Comparison of ENCODE assay signal across 1 cellular context in genomic region chr4:99624141-99624719, GRCh38.
TF ChIP-seq lines count a peak whose summit lies in the region.

No MANE protein-coding gene starts in this region.

TF ChIP-seq in GM23338, 12 proteins besides CTCF, POLR2A, EP300 and RAD21:
- TF ChIP-seq ETS1 (IDR thresholded peaks at IDR 0.05): no peak
- TF ChIP-seq JUNB (IDR thresholded peaks at IDR 0.05; ENCODE audit: unreplicated experiment): no peak
- TF ChIP-seq CREB1 (CRISPR knock-in tag; IDR thresholded peaks at IDR 0.05; ENCODE audit: low read depth): no peak
- no peak for TF ChIP-seq EZH2 (IDR thresholded peaks at IDR 0.05; ENCODE audit: low read depth, unreplicated experiment)
- no peak for TF ChIP-seq ZNF331 (CRISPR knock-in tag; IDR thresholded peaks at IDR 0.05; ENCODE audit: low read depth)
- TF ChIP-seq POLR2AphosphoS5 (IDR thresholded peaks at IDR 0.05; ENCODE audit: low read depth): no peak
- TF ChIP-seq STAT1 (IDR thresholded peaks at IDR 0.05; ENCODE audit: unreplicated experiment): no peak
- TF ChIP-seq NANOG (IDR thresholded peaks at IDR 0.05; ENCODE audit: borderline replicate concordance): no peak
- TF ChIP-seq, protein P1, sequence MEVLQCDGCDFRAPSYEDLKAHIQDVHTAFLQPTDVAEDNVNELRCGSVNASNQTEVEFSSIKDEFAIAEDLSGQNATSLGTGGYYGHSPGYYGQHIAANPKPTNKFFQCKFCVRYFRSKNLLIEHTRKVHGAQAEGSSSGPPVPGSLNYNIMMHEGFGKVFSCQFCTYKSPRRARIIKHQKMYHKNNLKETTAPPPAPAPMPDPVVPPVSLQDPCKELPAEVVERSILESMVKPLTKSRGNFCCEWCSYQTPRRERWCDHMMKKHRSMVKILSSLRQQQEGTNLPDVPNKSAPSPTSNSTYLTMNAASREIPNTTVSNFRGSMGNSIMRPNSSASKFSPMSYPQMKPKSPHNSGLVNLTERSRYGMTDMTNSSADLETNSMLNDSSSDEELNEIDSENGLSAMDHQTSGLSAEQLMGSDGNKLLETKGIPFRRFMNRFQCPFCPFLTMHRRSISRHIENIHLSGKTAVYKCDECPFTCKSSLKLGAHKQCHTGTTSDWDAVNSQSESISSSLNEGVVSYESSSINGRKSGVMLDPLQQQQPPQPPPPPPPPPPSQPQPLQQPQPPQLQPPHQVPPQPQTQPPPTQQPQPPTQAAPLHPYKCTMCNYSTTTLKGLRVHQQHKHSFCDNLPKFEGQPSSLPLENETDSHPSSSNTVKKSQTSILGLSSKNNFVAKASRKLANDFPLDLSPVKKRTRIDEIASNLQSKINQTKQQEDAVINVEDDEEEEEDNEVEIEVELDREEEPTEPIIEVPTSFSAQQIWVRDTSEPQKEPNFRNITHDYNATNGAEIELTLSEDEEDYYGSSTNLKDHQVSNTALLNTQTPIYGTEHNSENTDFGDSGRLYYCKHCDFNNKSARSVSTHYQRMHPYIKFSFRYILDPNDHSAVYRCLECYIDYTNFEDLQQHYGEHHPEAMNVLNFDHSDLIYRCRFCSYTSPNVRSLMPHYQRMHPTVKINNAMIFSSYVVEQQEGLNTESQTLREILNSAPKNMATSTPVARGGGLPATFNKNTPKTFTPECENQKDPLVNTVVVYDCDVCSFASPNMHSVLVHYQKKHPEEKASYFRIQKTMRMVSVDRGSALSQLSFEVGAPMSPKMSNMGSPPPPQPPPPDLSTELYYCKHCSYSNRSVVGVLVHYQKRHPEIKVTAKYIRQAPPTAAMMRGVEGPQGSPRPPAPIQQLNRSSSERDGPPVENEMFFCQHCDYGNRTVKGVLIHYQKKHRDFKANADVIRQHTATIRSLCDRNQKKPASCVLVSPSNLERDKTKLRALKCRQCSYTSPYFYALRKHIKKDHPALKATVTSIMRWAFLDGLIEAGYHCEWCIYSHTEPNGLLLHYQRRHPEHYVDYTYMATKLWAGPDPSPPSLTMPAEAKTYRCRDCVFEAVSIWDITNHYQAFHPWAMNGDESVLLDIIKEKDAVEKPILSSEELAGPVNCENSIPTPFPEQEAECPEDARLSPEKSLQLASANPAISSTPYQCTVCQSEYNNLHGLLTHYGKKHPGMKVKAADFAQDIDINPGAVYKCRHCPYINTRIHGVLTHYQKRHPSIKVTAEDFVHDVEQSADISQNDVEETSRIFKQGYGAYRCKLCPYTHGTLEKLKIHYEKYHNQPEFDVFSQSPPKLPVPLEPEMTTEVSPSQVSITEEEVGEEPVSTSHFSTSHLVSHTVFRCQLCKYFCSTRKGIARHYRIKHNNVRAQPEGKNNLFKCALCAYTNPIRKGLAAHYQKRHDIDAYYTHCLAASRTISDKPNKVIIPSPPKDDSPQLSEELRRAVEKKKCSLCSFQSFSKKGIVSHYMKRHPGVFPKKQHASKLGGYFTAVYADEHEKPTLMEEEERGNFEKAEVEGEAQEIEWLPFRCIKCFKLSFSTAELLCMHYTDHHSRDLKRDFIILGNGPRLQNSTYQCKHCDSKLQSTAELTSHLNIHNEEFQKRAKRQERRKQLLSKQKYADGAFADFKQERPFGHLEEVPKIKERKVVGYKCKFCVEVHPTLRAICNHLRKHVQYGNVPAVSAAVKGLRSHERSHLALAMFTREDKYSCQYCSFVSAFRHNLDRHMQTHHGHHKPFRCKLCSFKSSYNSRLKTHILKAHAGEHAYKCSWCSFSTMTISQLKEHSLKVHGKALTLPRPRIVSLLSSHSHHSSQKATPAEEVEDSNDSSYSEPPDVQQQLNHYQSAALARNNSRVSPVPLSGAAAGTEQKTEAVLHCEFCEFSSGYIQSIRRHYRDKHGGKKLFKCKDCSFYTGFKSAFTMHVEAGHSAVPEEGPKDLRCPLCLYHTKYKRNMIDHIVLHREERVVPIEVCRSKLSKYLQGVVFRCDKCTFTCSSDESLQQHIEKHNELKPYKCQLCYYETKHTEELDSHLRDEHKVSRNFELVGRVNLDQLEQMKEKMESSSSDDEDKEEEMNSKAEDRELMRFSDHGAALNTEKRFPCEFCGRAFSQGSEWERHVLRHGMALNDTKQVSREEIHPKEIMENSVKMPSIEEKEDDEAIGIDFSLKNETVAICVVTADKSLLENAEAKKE (CRISPR knock-in tag; IDR thresholded peaks at IDR 0.05): no peak
- no peak for TF ChIP-seq ZNF114 (CRISPR knock-in tag; IDR thresholded peaks at IDR 0.05)
- no peak for TF ChIP-seq EZH2phosphoT487 (IDR thresholded peaks at IDR 0.05; ENCODE audit: unreplicated experiment)
- TF ChIP-seq REST (IDR thresholded peaks at IDR 0.05; ENCODE audit: unreplicated experiment): no peak
TF ChIP-seq in GM23338: peak in this region for 0.
